Comparison of ENCODE assay signal across 6 cellular contexts in the genomic region with DNA sequence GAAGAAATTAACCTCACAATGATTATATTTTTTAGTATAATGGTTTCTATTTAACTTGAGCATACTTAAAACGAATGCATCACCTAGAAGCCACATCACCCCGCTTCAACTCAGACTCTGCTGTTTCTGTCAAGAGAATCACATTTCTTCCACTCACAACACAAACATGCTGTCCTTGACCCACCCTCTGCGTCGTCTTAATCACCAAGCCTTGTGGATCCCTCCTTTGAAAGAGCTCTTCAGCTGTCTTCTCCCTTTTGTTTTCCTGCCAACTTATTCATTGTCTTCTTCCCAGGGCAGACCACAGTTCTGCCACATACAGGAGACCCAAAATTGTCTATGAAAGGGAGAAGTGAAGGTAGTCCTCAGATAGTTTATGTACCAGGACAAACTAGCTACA.
"Had no signal": no experiment of that assay in that cellular context is flagged by ENCODE, and none has a peak within 500 bp of the region (broad histone marks: within the 10 kb centered on the region; RNA-seq: fewer than 3 reads in every experiment).

No MANE protein-coding gene starts in this region.

- H3K4me2 ChIP-seq: GM23338 had no signal

- H3K4me3 ChIP-seq: GM23338, K562 had no signal

- H3K9me3 Mint-ChIP-seq: GM23338, H9 had no signal

- H3K4me1 Mint-ChIP-seq: GM23338, H9 had no signal

- H3K4me3 Mint-ChIP-seq: GM23338, H9 had no signal

- DNase-seq: H9, HCEC 1CT, IMR-90, KG1 had no signal

- H3K27ac Mint-ChIP-seq: GM23338, H9 had no signal

- H2AFZ ChIP-seq: GM23338 had no signal
